ENCODE assay signal across 22 cellular contexts in the genomic region with DNA sequence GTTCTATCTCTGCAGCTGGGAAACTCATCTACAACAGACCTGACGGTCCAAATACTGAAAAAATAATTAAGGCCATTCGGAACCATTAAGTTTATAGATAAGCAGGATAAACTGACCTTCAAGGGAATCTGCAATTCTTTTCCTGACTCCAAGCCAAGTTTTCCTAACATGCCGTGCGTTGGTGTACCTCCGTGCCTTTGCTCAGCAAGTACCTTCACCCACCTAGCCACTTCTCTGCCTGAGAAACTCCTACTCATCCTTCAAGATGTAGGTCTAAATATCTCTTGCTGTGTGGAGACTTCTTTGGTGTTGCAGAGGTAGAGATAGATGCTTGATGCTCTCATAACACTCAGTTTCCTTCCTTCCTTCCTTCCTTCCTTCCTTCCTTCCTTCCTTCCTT. TPM values are rescaled to one million over a fixed set of nuclear protein-coding genes. Genes with fewer than 3 reads are reported as not detected.
DNase-seq lines count a peak whose midpoint lies in the region; ATAC-seq and TF ChIP-seq lines count a peak whose summit lies in the region.
"Had no signal": no experiment of that assay in that cellular context is flagged by ENCODE, and none has a peak within 500 bp of the region (broad histone marks: within the 10 kb centered on the region; RNA-seq: fewer than 3 reads in every experiment).

No MANE protein-coding gene starts in this region.

- H3K4me1 ChIP-seq in RWPE2 (ENCODE audit: insufficient read depth, poor library complexity, severe bottlenecking) (peaks cover 63% of the 10 kb centered on the region), esophagus muscularis mucosa (peaks cover 0 to 6% (median 2%) of the 10 kb centered on the region in 4 donors)
- H3K4me1 ChIP-seq: BE2C had no signal

- no peak for TF ChIP-seq EP300 in esophagus muscularis mucosa (IDR thresholded peaks at IDR 0.05)

- TF ChIP-seq POLR2A in esophagus muscularis mucosa (IDR thresholded peaks at IDR 0.05; ENCODE audit: low read depth), result no peak

- TF ChIP-seq CTCF in RWPE2 (IDR thresholded peaks at IDR 0.05; ENCODE audit: poor library complexity, severe bottlenecking) (no peak), esophagus muscularis mucosa (IDR thresholded peaks at IDR 0.05) (no peak), mesothelial cell of epicardium (IDR thresholded peaks at IDR 0.05; ENCODE audit: unreplicated experiment) (no peak)

- H3K27ac ChIP-seq in RWPE2 (ENCODE audit: poor library complexity, severe bottlenecking), result peak overlapping the region; percentile 97
- no peak overlapping the region for H3K27ac ChIP-seq in esophagus muscularis mucosa (replicated peaks in 1 of 4)
- H3K27ac ChIP-seq: A549; BLaER1 treated with 17β-estradiol and CSF1 and Interleukin-3, amounts not matched to agents 10 nM and 100 nM had no signal

- H3K27ac Mint-ChIP-seq in mesothelial cell of epicardium, result peak overlapping the region; percentile 36
- H3K27ac Mint-ChIP-seq: CD14-positive monocyte; CD4-positive, alpha-beta T cell; CD8-positive, alpha-beta memory T cell; GM23338 had no signal

- no peaks in the 10 kb centered on the region for H3K27me3 Mint-ChIP-seq in mesothelial cell of epicardium (ENCODE audit: low read depth)

- no peaks in the 10 kb centered on the region for H3K36me3 Mint-ChIP-seq in mesothelial cell of epicardium
- H3K36me3 Mint-ChIP-seq: CD14-positive monocyte; CD8-positive, alpha-beta memory T cell had no signal

- intact Hi-C loops in esophagus muscularis mucosa (cut with DNase I) (no loop called here), left ventricle myocardium superior (cut with micrococcal nuclease) (no loop called here)

- ATAC-seq in RWPE2 (ENCODE audit: low read depth), result no peak
- no peak for ATAC-seq in left ventricle myocardium superior
- ATAC-seq: A549, GM12878, GM23338 had no signal

- H3K4me3 ChIP-seq in RWPE2 (ENCODE audit: severe bottlenecking) (no peak overlapping the region), esophagus muscularis mucosa (no peak overlapping the region)
- H3K4me3 ChIP-seq: A549; BLaER1 treated with 17β-estradiol and CSF1 and Interleukin-3, amounts not matched to agents 10 nM and 100 nM; GM12878; GM23338; HAP-1 had no signal

- DNase-seq in RWPE2 (ENCODE audit: low spot score) (no peak), esophagus muscularis mucosa (ENCODE audit: extremely low spot score) (peak; percentile 37), mesothelial cell of epicardium (ENCODE audit: low spot score in 2 of 2, unreplicated experiment in 2 of 2) (no peak), SKM-1 (lab: John Stamatoyannopoulos, UW; ENCODE audit: unreplicated experiment) (no peak), left ventricle myocardium superior (no peak)
- DNase-seq in effector CD8-positive, alpha-beta T cell (lab: John Stamatoyannopoulos, UW), result no peak
- DNase-seq: 8988T; ACHN; AML-193; BE2C; CD4-positive, alpha-beta T cell; CD8-positive, alpha-beta memory T cell; DMS 273 treated with DMSO at 0.1 percent for 48 hours; DMS79; EL; GDM1 had no signal

- H3K9me3 ChIP-seq in RWPE2 (ENCODE audit: severe bottlenecking), result no peaks in the 10 kb centered on the region
- no peaks in the 10 kb centered on the region for H3K9me3 ChIP-seq in esophagus muscularis mucosa
- H3K9me3 ChIP-seq: A549; BE2C; BLaER1 treated with 17β-estradiol and CSF1 and Interleukin-3, amounts not matched to agents 10 nM and 100 nM; HAP-1 had no signal

- H3K27me3 ChIP-seq in RWPE2 (ENCODE audit: insufficient read depth, poor library complexity, severe bottlenecking) (no peaks in the 10 kb centered on the region), esophagus muscularis mucosa (peaks cover 0 to 33% (median 5%) of the 10 kb centered on the region in 4 donors)
- H3K27me3 ChIP-seq: BE2C; BLaER1 treated with 17β-estradiol and CSF1 and Interleukin-3, amounts not matched to agents 10 nM and 100 nM had no signal

- no peak overlapping the region for H3K4me3 Mint-ChIP-seq in mesothelial cell of epicardium
- H3K4me3 Mint-ChIP-seq: CD14-positive monocyte; CD4-positive, alpha-beta T cell; CD8-positive, alpha-beta memory T cell; GM23338 had no signal

- 78% methylated on average over 5 of the region's 5 CpGs for WGBS in esophagus muscularis mucosa

- H3K36me3 ChIP-seq in RWPE2 (ENCODE audit: low read depth) (no peaks in the 10 kb centered on the region), esophagus muscularis mucosa (no peaks in the 10 kb centered on the region)
- H3K36me3 ChIP-seq: BE2C; BLaER1 treated with 17β-estradiol and CSF1 and Interleukin-3, amounts not matched to agents 10 nM and 100 nM; HAP-1 had no signal

- peaks cover 62% of the 10 kb centered on the region for H3K4me1 Mint-ChIP-seq in mesothelial cell of epicardium
- H3K4me1 Mint-ChIP-seq: CD14-positive monocyte; CD8-positive, alpha-beta memory T cell had no signal

- H3K9me3 Mint-ChIP-seq in mesothelial cell of epicardium, result no peaks in the 10 kb centered on the region
- H3K9me3 Mint-ChIP-seq: CD4-positive, alpha-beta T cell; CD8-positive, alpha-beta memory T cell; GM23338 had no signal

RNA-seq across cellular contexts. Expression of gene BNC1, which starts 24.2 kb away (rescaled TPM):
- total RNA-seq in esophagus muscularis mucosa, result under 1 TPM in 3 of 4 donors, not detected in 1; 0.11 to 0.83 (median 0.19) TPM
- 49.5 to 54.0 TPM (median 50.9 TPM) in 3 replicates for total RNA-seq in mesothelial cell of epicardium
- 1.2 TPM for total RNA-seq in left ventricle myocardium superior
- total RNA-seq: CD4-positive, alpha-beta T cell; CD8-positive, alpha-beta memory T cell; GM12878 had no signal

Comparison
In these comparisons a context has a peak if more than half of its experiments do, and no peak if none do; other contexts are left out.
1. RNA of gene BNC1, which starts 24.2 kb away (total RNA-seq): 49.5 to 54.0 TPM in mesothelial cell of epicardium; 1.2 TPM in left ventricle myocardium superior (single experiment) and 0.11 to 0.83 TPM in esophagus muscularis mucosa; every median in the first group is over 10 times any median in the second.